28 cellular contexts compared by ENCODE assay signal in genomic region chr15:87680200-87680599, GRCh38.
"Had no signal": no experiment of that assay in that cellular context is flagged by ENCODE, and none has a peak within 500 bp of the region (broad histone marks: within the 10 kb centered on the region; RNA-seq: fewer than 3 reads in every experiment).

No MANE protein-coding gene starts in this region.

- FAIRE-seq: bronchial epithelial cell, colon, endometrium, kidney had no signal

- H3K27me3 ChIP-seq: gastroesophageal sphincter, sigmoid colon, stomach, thyroid gland, upper lobe of left lung, vagina had no signal

- H3K36me3 ChIP-seq: gastroesophageal sphincter, sigmoid colon, stomach, thyroid gland, upper lobe of left lung, vagina had no signal

- ATAC-seq: activated naive CD4-positive, alpha-beta T cell treated with anti-CD3 and anti-CD28 coated beads, Interleukin-2, amount 50 U/mL, for 72 hours; activated T-cell treated with anti-CD3 and anti-CD28 coated beads, Interleukin-2, amount 50 U/mL, for 4 hours; gastroesophageal sphincter; left lobe of liver; natural killer cell; stimulated activated naive B cell treated with anti-CD40 and anti-IgM and Interleukin-4, amounts not matched to agents 10 μg/mL and 1 μg/mL and 100 μg/mL, for 72 hours; T-helper 17 cell had no signal

- H3K4me3 ChIP-seq: gastroesophageal sphincter, lung, sigmoid colon, smooth muscle cell, stomach, thyroid gland, upper lobe of left lung, vagina had no signal

- H3K4me1 ChIP-seq: gastroesophageal sphincter, stomach, thyroid gland, upper lobe of left lung, vagina had no signal

- H3K4me2 ChIP-seq: smooth muscle cell had no signal

- DNase-seq: activated CD4-positive, alpha-beta memory T cell treated with anti-CD3 and anti-CD28 coated beads for 36 hours; activated CD4-positive, alpha-beta T cell treated with anti-CD3 and anti-CD28 coated beads, Interleukin-2, amount 10 ng/mL, durations not matched to agents 24 days and 14 days; activated CD4-positive, CD25-positive, alpha-beta regulatory T cell treated with anti-CD3 and anti-CD28 coated beads, Interleukin-2, amount 50 U/mL, for 72 hours; activated T-cell treated with anti-CD3 and anti-CD28 coated beads, Interleukin-2, amount 50 U/mL, for 4 hours; effector CD8-positive, alpha-beta T cell; hypothalamus; immature natural killer cell; kidney; mesendoderm; natural killer cell; sigmoid colon; stimulated activated CD4-positive, alpha-beta T cell treated with anti-CD3 and anti-CD28 coated beads, Interleukin-15, amount 100 ng/mL, for 24 hours; stimulated activated CD4-positive, alpha-beta T cell treated with anti-CD3 and anti-CD28 coated beads, Interleukin-2, amount 100 ng/mL, for 24 hours; stimulated activated naive B cell treated with anti-CD40 and anti-IgM and Interleukin-4, amounts not matched to agents 10 μg/mL and 1 μg/mL and 100 μg/mL, for 72 hours; stomach; T-helper 17 cell; thyroid gland; upper lobe of left lung had no signal

- H3K27ac ChIP-seq: epithelial cell of prostate, gastroesophageal sphincter, sigmoid colon, stomach, thyroid gland, upper lobe of left lung, vagina had no signal

- H3K9me3 ChIP-seq: thyroid gland, upper lobe of left lung, vagina had no signal
